ENCODE assay signal across 8 cellular contexts in the genomic region with DNA sequence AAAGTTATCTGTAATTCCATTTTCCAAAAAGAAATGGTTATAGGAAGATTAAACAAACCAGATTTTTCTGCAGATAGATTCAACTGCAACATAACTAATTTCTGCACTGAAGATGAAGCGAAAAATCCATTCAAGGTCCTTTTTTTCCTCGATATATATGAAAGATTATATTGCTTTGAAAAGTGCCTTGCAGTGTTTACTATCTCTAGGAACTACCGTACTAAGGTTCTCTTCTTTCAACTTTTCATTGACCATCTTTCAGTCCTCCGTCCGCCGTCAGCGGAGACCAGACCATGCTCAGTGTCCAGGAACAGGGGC. TPM values are rescaled to one million over a fixed set of nuclear protein-coding genes. Genes with fewer than 3 reads are reported as not detected.
DNase-seq lines count a peak whose midpoint lies in the region; ATAC-seq, FAIRE-seq and TF ChIP-seq lines count a peak whose summit lies in the region.

No MANE protein-coding gene starts in this region.

- no peak for ATAC-seq in pancreas
- no peak for ATAC-seq in HG03095 (IDR thresholded peaks at IDR 0.05; ENCODE audit: unreplicated experiment)
- no peak for ATAC-seq in HG02884 (IDR thresholded peaks at IDR 0.05; ENCODE audit: unreplicated experiment)

- H3F3A ChIP-seq in PC-9 (ENCODE audit: insufficient read depth, low read depth): no peaks in the 10 kb centered on the region; the same call in 1 of the 2 replicates

- H3K9me2 ChIP-seq in PC-9 (ENCODE audit: insufficient read depth): no peaks in the 10 kb centered on the region

- H3K4me3 ChIP-seq in PC-9 (peak overlapping the region; percentile 76), epithelial cell of proximal tubule (ENCODE audit: low read depth, low read length) (peak overlapping the region; percentile 89), pancreas (peak overlapping the region; percentile 40 to 68 (median 66))

- H3K9me3 ChIP-seq in PC-9 (ENCODE audit: insufficient read depth, low read depth) (no peaks in the 10 kb centered on the region), pancreas (no peaks in the 10 kb centered on the region)

- DNase-seq in Caki2 (ENCODE audit: low read depth): peak; percentile 5
- DNase-seq in PC-9: no peak
- DNase-seq in epithelial cell of proximal tubule (ENCODE audit: low read depth): no peak
- no peak for DNase-seq in pancreas
- no peak for DNase-seq in NCI-H526 (lab: John Stamatoyannopoulos, UW)
- DNase-seq in epidermal melanocyte (ENCODE audit: insufficient read length, low spot score): no peak

- H3K4me1 ChIP-seq in PC-9 (replicated peaks; ENCODE audit: insufficient read depth) (peaks cover 13% of the 10 kb centered on the region), pancreas (peaks cover 0 to 13% (median 11%) of the 10 kb centered on the region in 3 donors)

- peak overlapping the region; percentile 93 for H3K4me2 ChIP-seq in PC-9

- in situ Hi-C loops in Caki2 (cut with HindIII; ENCODE audit: low pct_unique_long_range_greater_than_20kb, low sequenced_read_pairs): no loop called here

- H3K36me3 ChIP-seq in PC-9 (ENCODE audit: low read depth) (peaks cover 26% of the 10 kb centered on the region), pancreas (no peaks in the 10 kb centered on the region)

- TSS peak; percentile 62 for BruUV-seq in PC-9 (replicated peaks; lab: Mats Ljungman, UMichigan)

- H3K27ac ChIP-seq in PC-9: peak overlapping the region; percentile 56; the same call in 1 of the 2 replicates
- H3K27ac ChIP-seq in pancreas: peak overlapping the region; percentile 58 to 76 (median 66)

- 0 to 1% methylated on average over 7 of the region's 7 CpGs for WGBS in pancreas, 2 donors

- TF ChIP-seq CTCF in PC-9 (conservative IDR thresholded peaks at IDR 0.05): no peak
- TF ChIP-seq CTCF in epithelial cell of proximal tubule (conservative IDR thresholded peaks at IDR 0.05; ENCODE audit: low read depth, low read length): no peak
- TF ChIP-seq CTCF in pancreas (IDR thresholded peaks at IDR 0.05): no peak

- intact Hi-C loops in PC-9 (cut with micrococcal nuclease; ENCODE audit: unreplicated experiment): no loop called here
- intact Hi-C loops in pancreas (cut with DNase I): no loop called here

- peak overlapping the region; percentile 99 for H2AFZ ChIP-seq in PC-9

- POLR2A ChIA-PET in PC-9 (lab: Charles Lee; ENCODE audit: unreplicated experiment): no interaction called here

- H3K79me2 ChIP-seq in PC-9 (ENCODE audit: low read depth): peaks cover 31% of the 10 kb centered on the region

- CTCF ChIA-PET in PC-9 (lab: Charles Lee): no interaction called here

- peaks cover 12% of the 10 kb centered on the region; the same call in 1 of the 2 replicates for H3K27me3 ChIP-seq in PC-9 (ENCODE audit: insufficient read depth, low read depth)
- H3K27me3 ChIP-seq in pancreas: no peaks in the 10 kb centered on the region

- FAIRE-seq in pancreas (lab: Jason Lieb, UNC): no peak

- no peaks in the 10 kb centered on the region for H4K20me1 ChIP-seq in PC-9 (ENCODE audit: insufficient read depth)

RNA-seq across cellular contexts. Expression of a gene that starts 0.5 kb away (rescaled TPM):
- 15.4 and 21.5 TPM in 2 replicates for total RNA-seq in Caki2 (2014; rRNA removed; shearing (Covaris generic); ENCODE audit: low replicate concordance)
- 23.0 and 28.2 TPM in 2 replicates for total RNA-seq in PC-9 (2021)
- total RNA-seq in epithelial cell of proximal tubule: 7.1 and 11.5 TPM in 2 replicates
- 10 to 100 TPM in 3 of 6 donors, 1 to 10 TPM in 3; 6.1 to 17.0 (median 9.2) TPM for total RNA-seq in pancreas
- 1 to 10 TPM; 3.7 to 6.2 TPM for polyA plus RNA-seq in pancreas
